1 cellular context compared by ENCODE assay signal in genomic region chr17:59714255-59714654, GRCh38.
TF ChIP-seq lines count a peak whose summit lies in the region.

No MANE protein-coding gene starts in this region.

TF ChIP-seq in GM23338, 12 proteins besides CTCF, POLR2A, EP300 and RAD21:
- TF ChIP-seq REST (IDR thresholded peaks at IDR 0.05; ENCODE audit: unreplicated experiment) (no peak), ZNF114 (CRISPR knock-in tag; IDR thresholded peaks at IDR 0.05) (no peak), EZH2phosphoT487 (IDR thresholded peaks at IDR 0.05; ENCODE audit: unreplicated experiment) (no peak), EZH2 (IDR thresholded peaks at IDR 0.05; ENCODE audit: low read depth, unreplicated experiment) (no peak), ETS1 (IDR thresholded peaks at IDR 0.05) (no peak), ZNF331 (CRISPR knock-in tag; IDR thresholded peaks at IDR 0.05; ENCODE audit: low read depth) (no peak), POLR2AphosphoS5 (IDR thresholded peaks at IDR 0.05; ENCODE audit: low read depth) (no peak), NANOG (IDR thresholded peaks at IDR 0.05; ENCODE audit: borderline replicate concordance) (no peak), JUNB (IDR thresholded peaks at IDR 0.05; ENCODE audit: unreplicated experiment) (no peak), STAT1 (IDR thresholded peaks at IDR 0.05; ENCODE audit: unreplicated experiment) (no peak), ZNF462 (CRISPR knock-in tag; IDR thresholded peaks at IDR 0.05) (no peak), CREB1 (CRISPR knock-in tag; IDR thresholded peaks at IDR 0.05; ENCODE audit: low read depth) (no peak)
